In genomic region chr4:23789765-23790164, GRCh38 we compare ENCODE assay signal across 16 cellular contexts.
DNase-seq lines count a peak whose midpoint lies in the region; ATAC-seq and TF ChIP-seq lines count a peak whose summit lies in the region.
"Had no signal": no experiment of that assay in that cellular context is flagged by ENCODE, and none has a peak within 500 bp of the region (broad histone marks: within the 10 kb centered on the region; RNA-seq: fewer than 3 reads in every experiment).

No MANE protein-coding gene starts in this region.

- peak overlapping the region in 1 of 5 donors; percentile 14 for H3K27ac ChIP-seq in adrenal gland
- peak overlapping the region; percentile 63 for H3K27ac ChIP-seq in left ventricle myocardium inferior (replicated peaks)
- H3K27ac ChIP-seq in trophoblast cell (ENCODE audit: low read depth, low read length): no peak overlapping the region
- H3K27ac ChIP-seq: C4-2B, KMS-11, SJSA1 had no signal

- intact Hi-C loops in Calu3 (cut with micrococcal nuclease; ENCODE audit: unreplicated experiment) (no loop called here), adrenal gland (cut with DNase I) (no loop called here), left ventricle myocardium inferior (cut with micrococcal nuclease) (no loop called here)
- intact Hi-C loops in activated CD4-positive, alpha-beta T cell treated with anti-CD3 and anti-CD28 coated beads, Interleukin-2, amount 10 ng/mL, durations not matched to agents 24 days and 14 days (cut with micrococcal nuclease): no loop called here

- no peaks in the 10 kb centered on the region for H3K36me3 ChIP-seq in adrenal gland (replicated peaks in 1 of 2)
- H3K36me3 ChIP-seq in left ventricle myocardium inferior: no peaks in the 10 kb centered on the region
- H3K36me3 ChIP-seq in trophoblast cell (ENCODE audit: control insufficient read depth in 1 of 2, insufficient read depth in 2 of 2, low read length in 2 of 2): no peaks in the 10 kb centered on the region
- H3K36me3 ChIP-seq: SJSA1 had no signal

- H4K8ac ChIP-seq in trophoblast cell (ENCODE audit: low read depth, low read length): no peak overlapping the region

- no peak overlapping the region for H3K4me3 Mint-ChIP-seq in Calu3 (ENCODE audit: low read depth, unreplicated experiment)
- no peak overlapping the region for H3K4me3 Mint-ChIP-seq in activated CD4-positive, alpha-beta T cell treated with anti-CD3 and anti-CD28 coated beads, Interleukin-2, amount 10 ng/mL, durations not matched to agents 24 days and 14 days
- H3K4me3 Mint-ChIP-seq: stimulated activated naive B cell treated with anti-CD40 and anti-IgM and Interleukin-4, amounts not matched to agents 10 μg/mL and 1 μg/mL and 100 μg/mL, for 72 hours had no signal

- H3K27me3 ChIP-seq in adrenal gland (no peaks in the 10 kb centered on the region), left ventricle myocardium inferior (ENCODE audit: low read depth) (no peaks in the 10 kb centered on the region), trophoblast cell (ENCODE audit: insufficient read depth, low read length) (no peaks in the 10 kb centered on the region)
- H3K27me3 ChIP-seq: SJSA1 had no signal

- no peak overlapping the region for H3K4ac ChIP-seq in trophoblast cell (ENCODE audit: low read depth, low read length)

- H3K4me3 ChIP-seq in adrenal gland: no peak overlapping the region
- H3K4me3 ChIP-seq in left ventricle myocardium inferior: no peak overlapping the region
- H3K4me3 ChIP-seq in trophoblast cell (ENCODE audit: low read depth, low read length): no peak overlapping the region
- H3K4me3 ChIP-seq: GM12878, SJSA1 had no signal

- H3K79me2 ChIP-seq in trophoblast cell (ENCODE audit: control insufficient read depth, insufficient read depth, low read length, poor library complexity): no peaks in the 10 kb centered on the region

- no peak overlapping the region for H3K23ac ChIP-seq in trophoblast cell (ENCODE audit: low read length)

- H4K12ac ChIP-seq in trophoblast cell (ENCODE audit: low read depth, low read length): no peak overlapping the region

- no peak overlapping the region for H2BK12ac ChIP-seq in trophoblast cell (ENCODE audit: low read length)

- WGBS in adrenal gland, 4 donors: 59 to 75% (median 71%) methylated on average over 5 of the region's 5 CpGs
- WGBS in trophoblast cell (ENCODE audit: extremely low coverage, insufficient coverage, insufficient read length): no CpG with 5 or more reads among the region's 5 CpGs

- H2AFZ ChIP-seq in trophoblast cell (ENCODE audit: insufficient read depth, low read length, poor library complexity): no peak overlapping the region

- no peak for ATAC-seq in HG03108 (IDR thresholded peaks at IDR 0.05; ENCODE audit: unreplicated experiment)
- no peak for ATAC-seq in GM18858 (IDR thresholded peaks at IDR 0.05; ENCODE audit: unreplicated experiment)
- ATAC-seq: GM12878; stimulated activated naive B cell treated with anti-CD40 and anti-IgM and Interleukin-4, amounts not matched to agents 10 μg/mL and 1 μg/mL and 100 μg/mL, for 72 hours had no signal

- no peak overlapping the region for H3K14ac ChIP-seq in trophoblast cell (ENCODE audit: low read length)

- H3K18ac ChIP-seq in trophoblast cell (ENCODE audit: low read length): no peak overlapping the region

- peaks cover 27% of the 10 kb centered on the region for H3K4me1 Mint-ChIP-seq in Calu3 (ENCODE audit: low read depth, unreplicated experiment)
- no peaks in the 10 kb centered on the region for H3K4me1 Mint-ChIP-seq in activated CD4-positive, alpha-beta T cell treated with anti-CD3 and anti-CD28 coated beads, Interleukin-2, amount 10 ng/mL, durations not matched to agents 24 days and 14 days
- H3K4me1 Mint-ChIP-seq: stimulated activated naive B cell treated with anti-CD40 and anti-IgM and Interleukin-4, amounts not matched to agents 10 μg/mL and 1 μg/mL and 100 μg/mL, for 72 hours had no signal

- no peak for TF ChIP-seq POLR2A in adrenal gland (IDR thresholded peaks at IDR 0.05)

- no peaks in the 10 kb centered on the region for H3K9me3 Mint-ChIP-seq in Calu3 (ENCODE audit: low read depth, unreplicated experiment)
- peaks cover 3% of the 10 kb centered on the region for H3K9me3 Mint-ChIP-seq in activated CD4-positive, alpha-beta T cell treated with anti-CD3 and anti-CD28 coated beads, Interleukin-2, amount 10 ng/mL, durations not matched to agents 24 days and 14 days

- CTCF ChIA-PET in Calu3 (lab: Charles Lee): no interaction called here

- no peak overlapping the region for H3K9ac ChIP-seq in trophoblast cell (ENCODE audit: low read length)
- H3K9ac ChIP-seq: KMS-11 had no signal

- H3K27me3 Mint-ChIP-seq in Calu3 (ENCODE audit: unreplicated experiment): no peaks in the 10 kb centered on the region
- H3K27me3 Mint-ChIP-seq in activated CD4-positive, alpha-beta T cell treated with anti-CD3 and anti-CD28 coated beads, Interleukin-2, amount 10 ng/mL, durations not matched to agents 24 days and 14 days: no peaks in the 10 kb centered on the region
- H3K27me3 Mint-ChIP-seq: stimulated activated naive B cell treated with anti-CD40 and anti-IgM and Interleukin-4, amounts not matched to agents 10 μg/mL and 1 μg/mL and 100 μg/mL, for 72 hours had no signal

- H3K27ac Mint-ChIP-seq in Calu3 (ENCODE audit: unreplicated experiment): peak overlapping the region; percentile 60
- H3K27ac Mint-ChIP-seq in activated CD4-positive, alpha-beta T cell treated with anti-CD3 and anti-CD28 coated beads, Interleukin-2, amount 10 ng/mL, durations not matched to agents 24 days and 14 days: no peak overlapping the region
- H3K27ac Mint-ChIP-seq: stimulated activated naive B cell treated with anti-CD40 and anti-IgM and Interleukin-4, amounts not matched to agents 10 μg/mL and 1 μg/mL and 100 μg/mL, for 72 hours had no signal

- no peak overlapping the region for H4K91ac ChIP-seq in trophoblast cell (ENCODE audit: low read depth, low read length)

- no peaks in the 10 kb centered on the region for H3K4me1 ChIP-seq in adrenal gland (replicated peaks in 1 of 2)
- H3K4me1 ChIP-seq in left ventricle myocardium inferior: peaks cover 27% of the 10 kb centered on the region
- no peaks in the 10 kb centered on the region for H3K4me1 ChIP-seq in trophoblast cell (ENCODE audit: control insufficient read depth in 1 of 2, insufficient read depth in 2 of 2, low read length in 2 of 2)
- H3K4me1 ChIP-seq: SJSA1 had no signal

- no peak for TF ChIP-seq CTCF in Calu3 (IDR thresholded peaks at IDR 0.05; ENCODE audit: unreplicated experiment)
- TF ChIP-seq CTCF in adrenal gland (IDR thresholded peaks at IDR 0.05): no peak
- TF ChIP-seq CTCF in left ventricle myocardium inferior (IDR thresholded peaks at IDR 0.05; ENCODE audit: borderline replicate concordance): no peak

- H2BK120ac ChIP-seq in trophoblast cell (ENCODE audit: insufficient read depth, low read length, poor library complexity): no peak overlapping the region

- no peak overlapping the region for H2AK5ac ChIP-seq in trophoblast cell (ENCODE audit: low read length)

- BruUV-seq in Calu3 (replicated peaks; lab: Mats Ljungman, UMichigan): no TSS peak

- no peak overlapping the region for H3K4me2 ChIP-seq in trophoblast cell (ENCODE audit: low read length)
- H3K4me2 ChIP-seq: KMS-11 had no signal

- H2BK5ac ChIP-seq in trophoblast cell (ENCODE audit: low read depth, low read length, poor library complexity): no peak overlapping the region

- no peaks in the 10 kb centered on the region for H3K79me1 ChIP-seq in trophoblast cell (ENCODE audit: low read length)

- peaks cover 5% of the 10 kb centered on the region for H3K36me3 Mint-ChIP-seq in Calu3 (ENCODE audit: insufficient read depth, unreplicated experiment)
- H3K36me3 Mint-ChIP-seq in activated CD4-positive, alpha-beta T cell treated with anti-CD3 and anti-CD28 coated beads, Interleukin-2, amount 10 ng/mL, durations not matched to agents 24 days and 14 days (ENCODE audit: low read depth): no peaks in the 10 kb centered on the region
- H3K36me3 Mint-ChIP-seq: stimulated activated naive B cell treated with anti-CD40 and anti-IgM and Interleukin-4, amounts not matched to agents 10 μg/mL and 1 μg/mL and 100 μg/mL, for 72 hours had no signal

- H3K9me3 ChIP-seq in adrenal gland (replicated peaks in 1 of 3) (no peaks in the 10 kb centered on the region), left ventricle myocardium inferior (replicated peaks) (no peaks in the 10 kb centered on the region), trophoblast cell (ENCODE audit: insufficient read depth, low read depth, low read length) (no peaks in the 10 kb centered on the region)
- H3K9me3 ChIP-seq: SJSA1 had no signal

- DNase-seq in Calu3 (peak; percentile 57), adrenal gland (peak in 6 of 7 donors; percentile 23 to 76 (median 50)), left ventricle myocardium inferior (peak; percentile 52), trophoblast cell (peak; percentile 20 to 70), amygdala (lab: John Stamatoyannopoulos, UW) (no peak)
- no peak for DNase-seq in activated CD4-positive, alpha-beta T cell treated with anti-CD3 and anti-CD28 coated beads, Interleukin-2, amount 10 ng/mL, durations not matched to agents 24 days and 14 days
- DNase-seq: activated naive CD4-positive, alpha-beta T cell; NCI-H345; stimulated activated CD4-positive, alpha-beta T cell treated with anti-CD3 and anti-CD28 coated beads, Interleukin-12 subunit alpha, Interleukin-12 subunit beta, amount 100 ng/mL, for 4 hours; stimulated activated naive B cell treated with anti-CD40 and anti-IgM and Interleukin-4, amounts not matched to agents 10 μg/mL and 1 μg/mL and 100 μg/mL, for 72 hours had no signal

Comparison
In these comparisons a context has a peak if more than half of its experiments do, and no peak if none do; other contexts are left out.
1. DNase-seq: peak in Calu3 (single experiment), adrenal gland (6 of 7), left ventricle myocardium inferior (single experiment) and trophoblast cell (2 of 2); none in activated CD4-positive, alpha-beta T cell treated with anti-CD3 and anti-CD28 coated beads, Interleukin-2, amount 10 ng/mL, durations not matched to agents 24 days and 14 days (single experiment) and amygdala (0 of 56).